ENCODE assay signal across 9 cellular contexts in the genomic region with DNA sequence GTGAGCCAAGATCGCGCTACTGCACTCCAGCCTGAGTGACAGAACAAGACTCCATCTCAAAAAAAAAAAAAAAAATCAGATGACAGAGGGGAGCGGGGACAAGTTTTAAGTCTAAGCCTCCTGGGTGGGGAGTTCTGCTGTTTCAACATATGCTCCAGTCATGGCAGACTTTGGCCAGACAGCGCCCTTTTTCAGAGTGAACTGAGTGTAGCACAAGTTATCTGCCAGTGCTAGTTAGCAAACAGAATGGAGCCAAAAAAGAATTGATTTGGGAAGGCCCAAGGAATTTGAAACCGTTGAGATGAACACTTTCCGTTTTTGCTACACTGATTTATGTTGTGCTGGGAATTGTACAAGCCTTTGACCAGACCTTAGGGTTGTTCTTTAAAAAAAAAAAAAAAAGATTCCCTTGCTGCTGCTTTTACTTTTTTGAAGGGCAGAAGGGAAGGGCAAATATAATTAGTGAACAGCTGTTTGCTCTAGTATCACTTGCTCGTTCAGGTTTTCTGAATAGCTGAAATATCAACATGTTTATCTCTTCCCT. TPM values are rescaled to one million over a fixed set of nuclear protein-coding genes. Genes with fewer than 3 reads are reported as not detected.
DNase-seq lines count a peak whose midpoint lies in the region; ATAC-seq, FAIRE-seq and TF ChIP-seq lines count a peak whose summit lies in the region.
"Had no signal": no experiment of that assay in that cellular context is flagged by ENCODE, and none has a peak within 500 bp of the region (broad histone marks: within the 10 kb centered on the region; RNA-seq: fewer than 3 reads in every experiment).

No MANE protein-coding gene starts in this region.

- peak overlapping the region; percentile 85; the same call in 2 of the 3 replicates for H3K4me3 ChIP-seq in A549
- no peak overlapping the region for H3K4me3 ChIP-seq in colonic mucosa
- H3K4me3 ChIP-seq in mucosa of descending colon = no peak overlapping the region

- DNase-seq in A549 (ENCODE audit: low read depth in 1 of 2, low spot score in 1 of 2) = peak in 1 of 2 experiments; percentile 82
- DNase-seq in NCI-H146 treated with DMSO at 0.1 percent for 48 hours (lab: John Stamatoyannopoulos, UW; ENCODE audit: unreplicated experiment) = peak; percentile 59
- DNase-seq in colonic mucosa = peak; percentile 83
- DNase-seq in mucosa of descending colon = peak; percentile 66 to 79 (median 69)
- no peak for DNase-seq in NCI-H345 (lab: John Stamatoyannopoulos, UW)
- DNase-seq in AG20443 (ENCODE audit: low spot score) = no peak
- no peak for DNase-seq in cortex of kidney (lab: John Stamatoyannopoulos, UW)
- DNase-seq: activated naive CD4-positive, alpha-beta T cell treated with anti-CD3 and anti-CD28 coated beads, Interleukin-2, amount 10 ng/mL, durations not matched to agents 7 days and 5 days had no signal

- no peak for FAIRE-seq in A549 (lab: Jason Lieb, UNC)

- H3K4me2 ChIP-seq in A549 = peak overlapping the region; percentile 83

- CTCF ChIA-PET in A549 (lab: Yijun Ruan, JAX) = interaction anchor here (0.6 to 20.1 kb wide), 14 partner anchors 12 to 277 kb away, joined by 3 to 336 read pairs (median 4); a partner anchor contains a TSS

- peaks cover 78% of the 10 kb centered on the region for H3K4me1 ChIP-seq in A549
- H3K4me1 ChIP-seq in colonic mucosa = peaks cover 26% of the 10 kb centered on the region
- H3K4me1 ChIP-seq in mucosa of descending colon (ENCODE audit: low read depth) = peaks cover 67% of the 10 kb centered on the region

- no peaks in the 10 kb centered on the region for H3K27me3 ChIP-seq in colonic mucosa

- POLR2A ChIA-PET in A549 (lab: Yijun Ruan, JAX) = interaction anchor here (0.7 to 1.0 kb wide), 4 partner anchors 15 to 528 kb away, joined by 3 read pairs; no protein-coding TSS in a partner anchor

- H3K36me3 ChIP-seq in colonic mucosa (no peaks in the 10 kb centered on the region), mucosa of descending colon (ENCODE audit: low read depth) (no peaks in the 10 kb centered on the region)

- H3K9ac ChIP-seq in colonic mucosa (ENCODE audit: low read depth in 2 of 2, low read length in 2 of 2) = peak overlapping the region in 1 of 2 donors; percentile 100

- H3K9me3 ChIP-seq in A549 (no peaks in the 10 kb centered on the region), colonic mucosa (no peaks in the 10 kb centered on the region), mucosa of descending colon (no peaks in the 10 kb centered on the region)

- ATAC-seq in A549 = peak in 1 of 2 experiments; percentile 6; a peak in 2 of 6 replicates
- peak; percentile 54 for ATAC-seq in mucosa of descending colon
- ATAC-seq in GM18873 (IDR thresholded peaks at IDR 0.05; ENCODE audit: low FRiP score, unreplicated experiment) = no peak

- peak overlapping the region; percentile 87 to 91 for H3K27ac ChIP-seq in A549
- H3K27ac ChIP-seq in colonic mucosa = peak overlapping the region; percentile 95

- TF ChIP-seq CTCF in A549 (IDR thresholded peaks at IDR 0.05) (no peak), colonic mucosa (IDR thresholded peaks at IDR 0.05) (no peak), mucosa of descending colon (IDR thresholded peaks at IDR 0.05) (no peak)

- no peak for TF ChIP-seq EP300 in A549 (IDR thresholded peaks at IDR 0.05)

- TF ChIP-seq RAD21 in A549 (conservative IDR thresholded peaks at IDR 0.05 in 1 of 2, IDR thresholded peaks at IDR 0.05 in 1 of 2) = 0 out of 5 replicates have a peak, but pooled peaks of 1 of the 2 experiments have one; percentile 7

- TF ChIP-seq POLR2A in A549 (IDR thresholded peaks at IDR 0.05; ENCODE audit: low read length) = no peak

- intact Hi-C loops in colonic mucosa (cut with DNase I) (no loop called here), mucosa of descending colon (cut with DNase I, micrococcal nuclease) (no loop called here)

- 11% methylated on average over 7 of the region's 7 CpGs for WGBS in A549 (ENCODE audit: missing lambda C conversion rate)

TF ChIP-seq in A549, 52 proteins besides CTCF, POLR2A, EP300 and RAD21:
- TF ChIP-seq HEYL (CRISPR knock-in tag; IDR thresholded peaks at IDR 0.05) = no peak
- no peak for TF ChIP-seq CHD2 (IDR thresholded peaks at IDR 0.05; ENCODE audit: low read length, partially characterized antibody)
- TF ChIP-seq RARB (CRISPR knock-in tag; IDR thresholded peaks at IDR 0.05) = no peak
- TF ChIP-seq JUN (IDR thresholded peaks at IDR 0.05) = 0 out of 5 replicates have a peak, but pooled peaks of 1 of the 2 experiments have one; percentile 32
- no peak for TF ChIP-seq MYC (IDR thresholded peaks at IDR 0.05; ENCODE audit: borderline replicate concordance, low read length)
- no peak for TF ChIP-seq EHMT2 (IDR thresholded peaks at IDR 0.05; ENCODE audit: low read depth)
- 0 out of 2 replicates have a peak, but pooled peaks have one; percentile 9 for TF ChIP-seq ESRRA (IDR thresholded peaks at IDR 0.05; ENCODE audit: borderline replicate concordance, low read length)
- TF ChIP-seq CBX8 (IDR thresholded peaks at IDR 0.05) = no peak
- no peak for TF ChIP-seq ZNF302 (CRISPR knock-in tag; IDR thresholded peaks at IDR 0.05)
- no peak for TF ChIP-seq FOSL2 (IDR thresholded peaks at IDR 0.05)
- TF ChIP-seq FOSL2 (CRISPR knock-in tag; IDR thresholded peaks at IDR 0.05) = no peak; the same call in 1 of the 2 replicates
- TF ChIP-seq, protein P1, sequence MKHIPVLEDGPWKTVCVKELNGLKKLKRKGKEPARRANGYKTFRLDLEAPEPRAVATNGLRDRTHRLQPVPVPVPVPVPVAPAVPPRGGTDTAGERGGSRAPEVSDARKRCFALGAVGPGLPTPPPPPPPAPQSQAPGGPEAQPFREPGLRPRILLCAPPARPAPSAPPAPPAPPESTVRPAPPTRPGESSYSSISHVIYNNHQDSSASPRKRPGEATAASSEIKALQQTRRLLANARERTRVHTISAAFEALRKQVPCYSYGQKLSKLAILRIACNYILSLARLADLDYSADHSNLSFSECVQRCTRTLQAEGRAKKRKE (CRISPR knock-in tag; IDR thresholded peaks at IDR 0.05; ENCODE audit: low read depth) = no peak
- TF ChIP-seq CBX2 (IDR thresholded peaks at IDR 0.05; ENCODE audit: borderline replicate concordance, low read depth) = no peak

RNA-seq across cellular contexts. Expression of a gene that starts 5.7 kb away (rescaled TPM):
- polyA plus RNA-seq in A549 (2011; rRNA removed) (605 and 614 TPM in 2 replicates), A549 (2017; fragmentation: RNase III; extraction: RNeasy Plus Mini Kit Qiagen cat#74134 plus additional on column Dnase treatment) (967 to 1,087 TPM (median 1,011 TPM) in 3 replicates)
- 1,005 and 1,074 TPM in 2 replicates for polyA plus RNA-seq in A549 (2012; cell fraction: cytosol; rRNA removed)
- polyA plus RNA-seq in A549 (2012; cell fraction: nucleus; rRNA removed) = 3,482 and 4,263 TPM in 2 replicates
- polyA minus RNA-seq in A549 (2011; rRNA and poly(A)+ RNA removed) = 488 and 611 TPM in 2 replicates
- total RNA-seq in colonic mucosa (1,000 to 10,000 TPM; 1,019 to 1,060 TPM), mucosa of descending colon (1,000 to 10,000 TPM in 2 of 3 donors, 100 to 1,000 TPM in 1; 566 to 1,080 (median 1,014) TPM)

RNA-seq across cellular contexts. Expression of a gene that starts 34.1 kb away (rescaled TPM):
- polyA plus RNA-seq in A549 (2011; rRNA removed) (419 and 491 TPM in 2 replicates), A549 (2017; fragmentation: RNase III; extraction: RNeasy Plus Mini Kit Qiagen cat#74134 plus additional on column Dnase treatment) (910 to 1,057 TPM (median 937 TPM) in 3 replicates)
- polyA plus RNA-seq in A549 (2012; cell fraction: cytosol; rRNA removed) = 1,849 and 2,120 TPM in 2 replicates
- 1,703 and 2,003 TPM in 2 replicates for polyA plus RNA-seq in A549 (2012; cell fraction: nucleus; rRNA removed)
- 774 and 844 TPM in 2 replicates for polyA minus RNA-seq in A549 (2011; rRNA and poly(A)+ RNA removed)
- total RNA-seq in colonic mucosa (100 to 1,000 TPM; 367 to 445 TPM), mucosa of descending colon (100 to 1,000 TPM; 338 to 393 (median 350) TPM)

RNA-seq across cellular contexts. Expression of a gene that starts 35.3 kb away (rescaled TPM):
- 0.78 and 1.2 TPM in 2 replicates for polyA plus RNA-seq in A549 (2011; rRNA removed)
- polyA plus RNA-seq in A549 (2012; cell fraction: cytosol; rRNA removed) = 1.4 TPM in 2 replicates
- 7.0 and 8.1 TPM in 2 replicates for polyA plus RNA-seq in A549 (2012; cell fraction: nucleus; rRNA removed)
- 1.3 to 2.6 TPM (median 2.1 TPM) in 3 replicates for polyA plus RNA-seq in A549 (2017; fragmentation: RNase III; extraction: RNeasy Plus Mini Kit Qiagen cat#74134 plus additional on column Dnase treatment)
- polyA minus RNA-seq in A549 (2011; rRNA and poly(A)+ RNA removed) = 0.33 and 0.44 TPM in 2 replicates
- 1 to 10 TPM; 2.6 to 4.9 TPM for total RNA-seq in colonic mucosa
- 10 to 100 TPM in 1 of 3 donors, 1 to 10 TPM in 2; 6.9 to 10.6 (median 7.4) TPM for total RNA-seq in mucosa of descending colon

Comparison
In these comparisons a context has a peak if more than half of its experiments do, and no peak if none do; other contexts are left out.
1. DNase-seq: peak in NCI-H146 treated with DMSO at 0.1 percent for 48 hours (single experiment), colonic mucosa (single experiment) and mucosa of descending colon (3 of 3); none in NCI-H345 (single experiment), AG20443 (single experiment) and cortex of kidney (single experiment).